Comparison of ENCODE assay signal across 14 cellular contexts in the genomic region with DNA sequence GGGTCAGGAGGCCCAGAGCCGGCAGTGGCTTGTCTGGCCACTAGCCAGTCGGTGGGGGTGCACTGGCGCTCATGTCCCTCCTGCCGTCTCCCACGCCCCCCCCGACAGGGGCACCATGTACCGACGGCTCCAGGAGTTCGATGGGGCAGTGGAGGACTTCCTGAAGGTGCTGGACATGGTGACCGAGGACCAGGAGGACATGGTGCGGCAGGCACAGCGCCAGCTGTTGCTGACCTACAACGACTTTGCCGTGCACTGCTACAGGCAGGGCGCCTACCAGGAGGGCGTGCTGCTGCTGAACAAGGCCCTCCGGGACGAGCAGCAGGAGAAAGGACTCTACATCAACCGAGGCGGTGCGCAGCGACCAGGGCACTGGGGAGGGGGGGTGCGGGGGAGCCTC. TPM values are rescaled to one million over a fixed set of nuclear protein-coding genes. Genes with fewer than 3 reads are reported as not detected.
DNase-seq lines count a peak whose midpoint lies in the region; ATAC-seq and TF ChIP-seq lines count a peak whose summit lies in the region.
"Had no signal": no experiment of that assay in that cellular context is flagged by ENCODE, and none has a peak within 500 bp of the region (broad histone marks: within the 10 kb centered on the region; RNA-seq: fewer than 3 reads in every experiment).

No MANE protein-coding gene starts in this region.

- H3K27me3 Mint-ChIP-seq in endodermal cell (ENCODE audit: insufficient read depth): no peaks in the 10 kb centered on the region
- H3K27me3 Mint-ChIP-seq in neural crest cell (ENCODE audit: low read depth): no peaks in the 10 kb centered on the region

- H3K27me3 ChIP-seq in endodermal cell (ENCODE audit: control insufficient read depth, insufficient read depth, low read length, poor library complexity, severe bottlenecking): no peaks in the 10 kb centered on the region

- H3K27ac ChIP-seq in endodermal cell (ENCODE audit: low read depth, low read length): no peak overlapping the region
- H3K27ac ChIP-seq: PC-9, VCaP had no signal

- no peaks in the 10 kb centered on the region for H3K4me1 Mint-ChIP-seq in endodermal cell
- peaks cover 8% of the 10 kb centered on the region for H3K4me1 Mint-ChIP-seq in neural crest cell
- H3K4me1 Mint-ChIP-seq: stimulated activated naive B cell treated with anti-CD40 and anti-IgM and Interleukin-4, amounts not matched to agents 10 μg/mL and 1 μg/mL and 100 μg/mL, for 72 hours had no signal

- WGBS in endodermal cell (ENCODE audit: insufficient coverage in 1 of 2, insufficient read length in 1 of 2), 2 experiments: 84 to 87% methylated on average over 12 to 23 of the region's 23 CpGs

- ATAC-seq in GM18519 (IDR thresholded peaks at IDR 0.05; ENCODE audit: low FRiP score, unreplicated experiment): no peak
- ATAC-seq: stimulated activated naive B cell treated with anti-CD40 and anti-IgM and Interleukin-4, amounts not matched to agents 10 μg/mL and 1 μg/mL and 100 μg/mL, for 72 hours had no signal

- no peak overlapping the region for H3K27ac Mint-ChIP-seq in endodermal cell
- peak overlapping the region; percentile 19 for H3K27ac Mint-ChIP-seq in neural crest cell (ENCODE audit: unreplicated experiment)
- H3K27ac Mint-ChIP-seq: stimulated activated naive B cell treated with anti-CD40 and anti-IgM and Interleukin-4, amounts not matched to agents 10 μg/mL and 1 μg/mL and 100 μg/mL, for 72 hours had no signal

- DNase-seq in DMS153 (lab: John Stamatoyannopoulos, UW): peak; percentile 40
- peak in 2 of 3 experiments; percentile 83 for DNase-seq in NCI-H1417 (lab: John Stamatoyannopoulos, UW)
- peak; percentile 64 for DNase-seq in endodermal cell
- DNase-seq in neural crest cell (ENCODE audit: low read depth, low spot score): no peak
- no peak for DNase-seq in NCI-H128 (lab: John Stamatoyannopoulos, UW; ENCODE audit: unreplicated experiment)
- no peak for DNase-seq in activated T-cell treated with anti-CD3 and anti-CD28 coated beads for 4 hours
- DNase-seq in stimulated activated naive CD4-positive, alpha-beta T cell treated with Interleukin-2 at 50 U/mL for 16 hours (lab: John Stamatoyannopoulos, UW): no peak
- DNase-seq: KBM-7; NCI-H1105 treated with DMSO at 0.1 percent for 48 hours; stimulated activated naive B cell treated with anti-CD40 and anti-IgM and Interleukin-4, amounts not matched to agents 10 μg/mL and 1 μg/mL and 100 μg/mL, for 72 hours had no signal

- H3K9ac ChIP-seq in endodermal cell (ENCODE audit: extremely low read depth, low read length, poor library complexity, severe bottlenecking): no peak overlapping the region

- no peaks in the 10 kb centered on the region for H3K36me3 Mint-ChIP-seq in endodermal cell (ENCODE audit: low read depth)
- no peaks in the 10 kb centered on the region for H3K36me3 Mint-ChIP-seq in neural crest cell (ENCODE audit: low read depth)
- H3K36me3 Mint-ChIP-seq: stimulated activated naive B cell treated with anti-CD40 and anti-IgM and Interleukin-4, amounts not matched to agents 10 μg/mL and 1 μg/mL and 100 μg/mL, for 72 hours had no signal

- H3K9me3 ChIP-seq in endodermal cell (ENCODE audit: control insufficient read depth, low read length): no peaks in the 10 kb centered on the region

- H3K36me3 ChIP-seq in endodermal cell (ENCODE audit: control insufficient read depth, insufficient read depth, low read length): no peaks in the 10 kb centered on the region

- no peak for TF ChIP-seq CTCF in endodermal cell (conservative IDR thresholded peaks at IDR 0.05)
- no peak for TF ChIP-seq CTCF in neural crest cell (conservative IDR thresholded peaks at IDR 0.05)

- H3K4me1 ChIP-seq in endodermal cell (ENCODE audit: control insufficient read depth, insufficient read depth, low read length): no peaks in the 10 kb centered on the region

- no peaks in the 10 kb centered on the region for H3K9me3 Mint-ChIP-seq in endodermal cell
- H3K9me3 Mint-ChIP-seq in neural crest cell: no peaks in the 10 kb centered on the region
- H3K9me3 Mint-ChIP-seq: stimulated activated naive B cell treated with anti-CD40 and anti-IgM and Interleukin-4, amounts not matched to agents 10 μg/mL and 1 μg/mL and 100 μg/mL, for 72 hours had no signal

- H3K4me3 Mint-ChIP-seq in endodermal cell: no peak overlapping the region
- H3K4me3 Mint-ChIP-seq in neural crest cell: no peak overlapping the region
- H3K4me3 Mint-ChIP-seq: stimulated activated naive B cell treated with anti-CD40 and anti-IgM and Interleukin-4, amounts not matched to agents 10 μg/mL and 1 μg/mL and 100 μg/mL, for 72 hours had no signal

- H3K4me3 ChIP-seq in endodermal cell (ENCODE audit: low read length): no peak overlapping the region
- H3K4me3 ChIP-seq: PC-9 had no signal

RNA-seq across cellular contexts. Expression of gene TTC16, which starts 8.1 kb away (rescaled TPM):
- not detected for total RNA-seq in endodermal cell
- not detected for polyA plus RNA-seq in endodermal cell (2013, experiment 1 of 2)
- polyA plus RNA-seq in endodermal cell (2013, experiment 2 of 2): not detected
- not detected in 2 replicates for total RNA-seq in neural crest cell
- total RNA-seq: dermis blood vessel endothelial cell had no signal

RNA-seq across cellular contexts. Expression of gene PTRH1, which starts 8.5 kb away (rescaled TPM):
- total RNA-seq in endodermal cell: 10 to 100 TPM; 15.2 to 18.7 TPM
- polyA plus RNA-seq in endodermal cell (2013, experiment 1 of 2): 8.2 TPM
- polyA plus RNA-seq in endodermal cell (2013, experiment 2 of 2): 7.1 TPM
- 7.2 and 9.8 TPM in 2 replicates for total RNA-seq in neural crest cell

RNA-seq across cellular contexts. Expression of gene TOR2A, which starts 11.1 kb away (rescaled TPM):
- total RNA-seq in endodermal cell (10 to 100 TPM; 15.7 to 16.7 TPM), neural crest cell (25.7 and 27.4 TPM in 2 replicates)
- 19.2 TPM for polyA plus RNA-seq in endodermal cell (2013, experiment 1 of 2)
- 15.7 TPM for polyA plus RNA-seq in endodermal cell (2013, experiment 2 of 2)

RNA-seq across cellular contexts. Expression of gene CFAP157, which starts 17.2 kb away (rescaled TPM):
- total RNA-seq in endodermal cell: under 1 TPM; 0.20 to 0.44 TPM
- 0.14 TPM for polyA plus RNA-seq in endodermal cell (2013, experiment 1 of 2)
- 0.21 TPM for polyA plus RNA-seq in endodermal cell (2013, experiment 2 of 2)
- 0.16 TPM in 1 of 2 replicates, not detected in the other for total RNA-seq in neural crest cell
- total RNA-seq: dermis blood vessel endothelial cell had no signal

RNA-seq across cellular contexts. Expression of gene SH2D3C, which starts 54.5 kb away (rescaled TPM):
- total RNA-seq in endodermal cell (1 to 10 TPM in 1 of 2 donors, under 1 TPM in 1; 0.77 to 1.4 TPM), neural crest cell (6.0 and 7.2 TPM in 2 replicates)
- polyA plus RNA-seq in endodermal cell (2013, experiment 1 of 2): 5.3 TPM
- polyA plus RNA-seq in endodermal cell (2013, experiment 2 of 2): 5.3 TPM

Comparison
In these comparisons a context has a peak if more than half of its experiments do, and no peak if none do; other contexts are left out.
1. DNase-seq: peak in DMS153 (single experiment), NCI-H1417 (2 of 3) and endodermal cell (single experiment); none in neural crest cell (single experiment), NCI-H128 (single experiment), activated T-cell treated with anti-CD3 and anti-CD28 coated beads for 4 hours (single experiment) and stimulated activated naive CD4-positive, alpha-beta T cell treated with Interleukin-2 at 50 U/mL for 16 hours (single experiment).